Comparison of ENCODE assay signal across 20 cellular contexts in genomic region chr3:12907296-12907695, GRCh38.
"Had no signal": no experiment of that assay in that cellular context is flagged by ENCODE, and none has a peak within 500 bp of the region (broad histone marks: within the 10 kb centered on the region; RNA-seq: fewer than 3 reads in every experiment).

No MANE protein-coding gene starts in this region.

- H3K36me3 Mint-ChIP-seq: natural killer cell had no signal

- H3K4me1 Mint-ChIP-seq: neural crest cell had no signal

- H3K4me1 ChIP-seq: esophagus squamous epithelium, right lobe of liver, upper lobe of right lung, uterus had no signal

- H3K9me3 Mint-ChIP-seq: memory B cell, natural killer cell, neural crest cell had no signal

- H3K9me3 ChIP-seq: esophagus squamous epithelium, psoas muscle, right lobe of liver, testis, tibial artery, upper lobe of right lung, uterus had no signal

- H3K4me3 Mint-ChIP-seq: memory B cell, natural killer cell, neural crest cell had no signal

- DNase-seq: dermis blood vessel endothelial cell; effector memory CD4-positive, alpha-beta T cell; erythroblast; esophagus squamous epithelium; foreskin melanocyte; natural killer cell; psoas muscle; right lobe of liver; small intestine; stimulated activated CD4-positive, alpha-beta T cell treated with anti-CD3 and anti-CD28 coated beads, Interleukin-15, amount 100 ng/mL, for 24 hours; stimulated activated CD4-positive, alpha-beta T cell treated with anti-CD3 and anti-CD28 coated beads, Interleukin-2, amount 100 ng/mL, for 48 hours; stimulated activated naive CD8-positive, alpha-beta T cell treated with anti-CD3 and anti-CD28 coated beads, Interleukin-15, Interleukin-2, amounts not matched to agents 100 U/mL and 50 U/mL, for 24 hours; testis; tibial artery; upper lobe of right lung; uterus had no signal

- H3K27me3 ChIP-seq: esophagus squamous epithelium, right lobe of liver, testis, tibial artery, upper lobe of right lung, uterus had no signal

- H3K27ac ChIP-seq: esophagus squamous epithelium, right lobe of liver, testis, tibial artery, upper lobe of right lung, uterus had no signal

- H3K27ac Mint-ChIP-seq: memory B cell had no signal

- ATAC-seq: natural killer cell; psoas muscle; right lobe of liver; stimulated activated naive CD8-positive, alpha-beta T cell treated with anti-CD3 and anti-CD28 coated beads, Interleukin-15, Interleukin-2, amounts not matched to agents 100 U/mL and 50 U/mL, for 24 hours; upper lobe of right lung had no signal

- H3K4me3 ChIP-seq: coronary artery, esophagus squamous epithelium, lung, psoas muscle, right lobe of liver, testis, tibial artery, upper lobe of right lung, uterus had no signal

- H3K27me3 Mint-ChIP-seq: memory B cell had no signal

- H3K36me3 ChIP-seq: uterus had no signal
